In genomic region chr1:70156529-70157120, GRCh38 we compare ENCODE assay signal across 21 cellular contexts. TPM values are rescaled to one million over a fixed set of nuclear protein-coding genes. Genes with fewer than 3 reads are reported as not detected.
DNase-seq lines count a peak whose midpoint lies in the region; ATAC-seq and TF ChIP-seq lines count a peak whose summit lies in the region.
"Had no signal": no experiment of that assay in that cellular context is flagged by ENCODE, and none has a peak within 500 bp of the region (broad histone marks: within the 10 kb centered on the region; RNA-seq: fewer than 3 reads in every experiment).

No MANE protein-coding gene starts in this region.

- H3K4me3 Mint-ChIP-seq in glutamatergic neuron (ENCODE audit: unreplicated experiment): no peak overlapping the region
- H3K4me3 Mint-ChIP-seq: activated T-helper 1 cell treated with anti-CD3 and anti-CD28 coated beads, Interleukin-12 subunit alpha, Interleukin-12 subunit beta, Interleukin-2, Interleukin-4 antibody, amounts not matched to agents 30 ng/mL and 10 ng/mL and 1 ng/mL, durations not matched to agents 14 hours and 24 hours and 36 hours; CD14-positive monocyte; neural crest cell had no signal

- no peak for ATAC-seq in HG03159 (IDR thresholded peaks at IDR 0.05; ENCODE audit: unreplicated experiment)
- no peak for ATAC-seq in HG02884 (IDR thresholded peaks at IDR 0.05; ENCODE audit: unreplicated experiment)
- no peak for ATAC-seq in aorta (ENCODE audit: low FRiP score)
- ATAC-seq: upper lobe of right lung had no signal

- peak overlapping the region; percentile 47; the same call in 1 of the 2 replicates for H3K4me2 ChIP-seq in SK-N-SH

- H3K4me1 ChIP-seq in SK-N-SH (ENCODE audit: control insufficient read depth in 1 of 2, insufficient read depth in 2 of 2, low read depth in 1 of 2, low read length in 1 of 2): no peaks in the 10 kb centered on the region; a peak in 1 of 4 replicates
- no peaks in the 10 kb centered on the region for H3K4me1 ChIP-seq in aorta (ENCODE audit: control insufficient read depth in 1 of 2, insufficient read depth in 2 of 2, low read length in 2 of 2)
- H3K4me1 ChIP-seq: psoas muscle, upper lobe of right lung had no signal

- H3K27me3 Mint-ChIP-seq in glutamatergic neuron (ENCODE audit: unreplicated experiment): no peaks in the 10 kb centered on the region

- CTCF ChIA-PET in SK-N-SH (lab: Yijun Ruan, JAX): no interaction called here

- H3K36me3 Mint-ChIP-seq in glutamatergic neuron (ENCODE audit: unreplicated experiment): no peaks in the 10 kb centered on the region

- H3K27me3 ChIP-seq in SK-N-SH (ENCODE audit: insufficient read depth) (no peaks in the 10 kb centered on the region), aorta (ENCODE audit: control insufficient read depth in 1 of 2, insufficient read depth in 2 of 2, low read length in 1 of 2) (no peaks in the 10 kb centered on the region)
- H3K27me3 ChIP-seq: upper lobe of right lung had no signal

- no peak overlapping the region for H3K9ac ChIP-seq in SK-N-SH

- H3K36me3 ChIP-seq in SK-N-SH (replicated peaks in 1 of 2; ENCODE audit: control insufficient read depth in 1 of 2, insufficient read depth in 2 of 2, low read length in 1 of 2) (peaks cover 10 to 25% of the 10 kb centered on the region in 2 experiments), aorta (ENCODE audit: control insufficient read depth in 1 of 2, insufficient read depth in 2 of 2, low read length in 1 of 2) (no peaks in the 10 kb centered on the region)

- no peaks in the 10 kb centered on the region for H3K79me2 ChIP-seq in SK-N-SH (ENCODE audit: insufficient read depth)

- WGBS in SK-N-SH (ENCODE audit: low lambda C conversion rate): 79% methylated on average over 5 of the region's 5 CpGs
- 95 to 96% methylated on average over 5 of the region's 5 CpGs for WGBS in aorta, 2 donors

- H3F3A ChIP-seq in SK-N-SH (replicated peaks; ENCODE audit: insufficient read depth): peaks cover 13% of the 10 kb centered on the region

- no peak overlapping the region for H2AFZ ChIP-seq in SK-N-SH (ENCODE audit: low read depth)

- no peak overlapping the region for H3K4me3 ChIP-seq in SK-N-SH (ENCODE audit: low read depth in 2 of 2, low read length in 1 of 2)
- H3K4me3 ChIP-seq in fibroblast of villous mesenchyme (ENCODE audit: low read depth, low read length): no peak overlapping the region
- no peak overlapping the region for H3K4me3 ChIP-seq in aorta (ENCODE audit: low read length in 2 of 2)
- H3K4me3 ChIP-seq: psoas muscle, upper lobe of right lung had no signal

- TF ChIP-seq CTCF in SK-N-SH (IDR thresholded peaks at IDR 0.05): no peak
- no peak for TF ChIP-seq CTCF in fibroblast of villous mesenchyme (IDR thresholded peaks at IDR 0.05; ENCODE audit: insufficient read depth, low read depth, low read length)
- no peak for TF ChIP-seq CTCF in glutamatergic neuron (IDR thresholded peaks at IDR 0.05; ENCODE audit: partially characterized antibody, unreplicated experiment)

- no peak for TF ChIP-seq RAD21 in SK-N-SH (IDR thresholded peaks at IDR 0.05; ENCODE audit: low read length)

- DNase-seq in EL: peak; percentile 70
- DNase-seq in HS-5 (ENCODE audit: low read depth): peak; percentile 72
- DNase-seq in SK-N-SH: no peak
- DNase-seq in fibroblast of villous mesenchyme (ENCODE audit: low read depth): peak; percentile 34
- DNase-seq in glutamatergic neuron: no peak
- DNase-seq in aorta: no peak
- DNase-seq: activated CD4-positive, alpha-beta T cell treated with anti-CD3 and anti-CD28 coated beads, Interleukin-2, amount 50 U/mL, for 4 hours; amniotic stem cell; DMS79; midbrain; NCI-H1105; psoas muscle; SHP77 treated with DMSO at 0.1 percent for 48 hours; stimulated activated naive CD4-positive, alpha-beta T cell; T-helper 9 cell; upper lobe of right lung had no signal

- no peaks in the 10 kb centered on the region for H3K9me2 ChIP-seq in SK-N-SH

- POLR2A ChIA-PET in SK-N-SH (lab: Yijun Ruan, JAX): no interaction called here

- H4K20me1 ChIP-seq in SK-N-SH (ENCODE audit: insufficient read depth): no peaks in the 10 kb centered on the region

- peak overlapping the region in 1 of 2 experiments; percentile 58; a peak in 2 of 4 replicates for H3K27ac ChIP-seq in SK-N-SH (ENCODE audit: low read depth in 2 of 2, low read length in 1 of 2)
- no peak overlapping the region for H3K27ac ChIP-seq in aorta (ENCODE audit: low read depth in 1 of 2, low read length in 2 of 2)
- H3K27ac ChIP-seq: psoas muscle, upper lobe of right lung had no signal

- intact Hi-C loops in aorta (cut with DNase I): no loop called here

- H3K27ac Mint-ChIP-seq in glutamatergic neuron (ENCODE audit: unreplicated experiment): no peak overlapping the region
- H3K27ac Mint-ChIP-seq: activated T-helper 1 cell treated with anti-CD3 and anti-CD28 coated beads, Interleukin-12 subunit alpha, Interleukin-12 subunit beta, Interleukin-2, Interleukin-4 antibody, amounts not matched to agents 30 ng/mL and 10 ng/mL and 1 ng/mL, durations not matched to agents 14 hours and 24 hours and 36 hours; CD14-positive monocyte had no signal

- H3K9me3 Mint-ChIP-seq in glutamatergic neuron (ENCODE audit: unreplicated experiment): no peaks in the 10 kb centered on the region
- H3K9me3 Mint-ChIP-seq: activated T-helper 1 cell treated with anti-CD3 and anti-CD28 coated beads, Interleukin-12 subunit alpha, Interleukin-12 subunit beta, Interleukin-2, Interleukin-4 antibody, amounts not matched to agents 30 ng/mL and 10 ng/mL and 1 ng/mL, durations not matched to agents 14 hours and 24 hours and 36 hours; CD14-positive monocyte; neural crest cell had no signal

- TF ChIP-seq EP300 in SK-N-SH (IDR thresholded peaks at IDR 0.05; ENCODE audit: borderline replicate concordance in 1 of 2, low read depth in 1 of 2, low read length in 1 of 2): peak in 1 of 2 experiments; percentile 59; a peak in 1 of 4 replicates

- no peaks in the 10 kb centered on the region for H3K4me1 Mint-ChIP-seq in glutamatergic neuron (ENCODE audit: low read depth, unreplicated experiment)
- H3K4me1 Mint-ChIP-seq: CD14-positive monocyte had no signal

- H3K9me3 ChIP-seq in SK-N-SH (no peaks in the 10 kb centered on the region), aorta (ENCODE audit: control insufficient read depth, low read length) (no peaks in the 10 kb centered on the region)
- H3K9me3 ChIP-seq: psoas muscle, upper lobe of right lung had no signal

TF ChIP-seq in SK-N-SH, 30 proteins besides CTCF, POLR2A, EP300 and RAD21 (continues in another document):
- TF ChIP-seq CHD2 (IDR thresholded peaks at IDR 0.05; ENCODE audit: low read length, partially characterized antibody) (no peak), RCOR1 (IDR thresholded peaks at IDR 0.05; ENCODE audit: low read length) (no peak), ZBTB33 (IDR thresholded peaks at IDR 0.05; ENCODE audit: borderline replicate concordance, low read depth) (no peak), GABPA (IDR thresholded peaks at IDR 0.05; ENCODE audit: low read depth) (no peak), TEAD4 (IDR thresholded peaks at IDR 0.05; ENCODE audit: borderline replicate concordance, insufficient read depth) (peak; percentile 31; the same call in 1 of the 2 replicates), MEF2A (IDR thresholded peaks at IDR 0.05; ENCODE audit: borderline replicate concordance, low read depth) (no peak), GATA2 (CRISPR knock-in tag; IDR thresholded peaks at IDR 0.05) (no peak), MXI1 (IDR thresholded peaks at IDR 0.05; ENCODE audit: low read depth, low read length) (no peak), NFIC (IDR thresholded peaks at IDR 0.05; ENCODE audit: borderline replicate concordance) (no peak), RXRA (IDR thresholded peaks at IDR 0.05; ENCODE audit: borderline replicate concordance, low read depth) (peak; percentile 85; the same call in 1 of the 2 replicates), IRF3 (IDR thresholded peaks at IDR 0.05; ENCODE audit: low read depth, low read length) (no peak), YY1 (IDR thresholded peaks at IDR 0.05; ENCODE audit: low read depth) (no peak), SIN3A (IDR thresholded peaks at IDR 0.05; ENCODE audit: borderline replicate concordance, low read depth, low read length) (no peak), RFX5 (IDR thresholded peaks at IDR 0.05; ENCODE audit: low read length) (no peak)
- TF ChIP-seq, protein P1, sequence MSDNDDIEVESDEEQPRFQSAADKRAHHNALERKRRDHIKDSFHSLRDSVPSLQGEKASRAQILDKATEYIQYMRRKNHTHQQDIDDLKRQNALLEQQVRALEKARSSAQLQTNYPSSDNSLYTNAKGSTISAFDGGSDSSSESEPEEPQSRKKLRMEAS (IDR thresholded peaks at IDR 0.05; ENCODE audit: low read depth): no peak

RNA-seq across cellular contexts. Expression of gene LRRC40, which starts 48.8 kb away (rescaled TPM):
- polyA plus RNA-seq in SK-N-SH (2012; rRNA removed): 5.6 and 6.3 TPM in 2 replicates
- polyA plus RNA-seq in SK-N-SH (2012; cell fraction: cytosol; rRNA removed): 8.8 and 10.7 TPM in 2 replicates
- polyA plus RNA-seq in SK-N-SH (2012; cell fraction: nucleus; rRNA removed): 4.1 and 7.1 TPM in 2 replicates
- 20.9 and 27.6 TPM in 2 replicates for total RNA-seq in fibroblast of villous mesenchyme
- total RNA-seq in glutamatergic neuron (ENCODE audit: unreplicated experiment): 47.2 TPM
- 10 to 100 TPM; 11.5 to 12.7 TPM for total RNA-seq in aorta
- polyA plus RNA-seq in aorta: 1 to 10 TPM; 6.3 to 8.8 TPM

Comparison
In these comparisons a context has a peak if more than half of its experiments do, and no peak if none do; other contexts are left out.
1. DNase-seq: peak in EL (single experiment), HS-5 (single experiment) and fibroblast of villous mesenchyme (single experiment); none in SK-N-SH (single experiment), glutamatergic neuron (single experiment) and aorta (0 of 2).